Comparison of ENCODE assay signal across 1 cellular context in genomic region chr4:185127021-185127925, GRCh38.
TF ChIP-seq lines count a peak whose summit lies in the region.

No MANE protein-coding gene starts in this region.

TF ChIP-seq in HepG2, 621 proteins besides CTCF, POLR2A, EP300 and RAD21 (continued from another document):
- TF ChIP-seq ZNF770 (CRISPR knock-in tag; IDR thresholded peaks at IDR 0.05) (peak; percentile 38), SMC3 (IDR thresholded peaks at IDR 0.05; ENCODE audit: low read length) (no peak), ZFP82 (CRISPR knock-in tag; IDR thresholded peaks at IDR 0.05; ENCODE audit: borderline replicate concordance) (0 out of 2 replicates have a peak, but pooled peaks have one; percentile 28), PATZ1 (CRISPR knock-in tag; IDR thresholded peaks at IDR 0.05) (0 out of 2 replicates have a peak, but pooled peaks have one; percentile 8), SNAI1 (CRISPR knock-in tag; IDR thresholded peaks at IDR 0.05; ENCODE audit: borderline replicate concordance) (0 out of 2 replicates have a peak, but pooled peaks have one; percentile 29), SATB2 (CRISPR knock-in tag; IDR thresholded peaks at IDR 0.05) (no peak), STAT5B (CRISPR knock-in tag; IDR thresholded peaks at IDR 0.05) (no peak), ZNF44 (CRISPR knock-in tag; IDR thresholded peaks at IDR 0.05) (no peak)
- TF ChIP-seq, protein P1, sequence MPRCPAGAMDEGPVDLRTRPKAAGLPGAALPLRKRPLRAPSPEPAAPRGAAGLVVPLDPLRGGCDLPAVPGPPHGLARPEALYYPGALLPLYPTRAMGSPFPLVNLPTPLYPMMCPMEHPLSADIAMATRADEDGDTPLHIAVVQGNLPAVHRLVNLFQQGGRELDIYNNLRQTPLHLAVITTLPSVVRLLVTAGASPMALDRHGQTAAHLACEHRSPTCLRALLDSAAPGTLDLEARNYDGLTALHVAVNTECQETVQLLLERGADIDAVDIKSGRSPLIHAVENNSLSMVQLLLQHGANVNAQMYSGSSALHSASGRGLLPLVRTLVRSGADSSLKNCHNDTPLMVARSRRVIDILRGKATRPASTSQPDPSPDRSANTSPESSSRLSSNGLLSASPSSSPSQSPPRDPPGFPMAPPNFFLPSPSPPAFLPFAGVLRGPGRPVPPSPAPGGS (CRISPR knock-in tag; IDR thresholded peaks at IDR 0.05), result peak; percentile 32; the same call in 1 of the 2 replicates
